In the genomic region with DNA sequence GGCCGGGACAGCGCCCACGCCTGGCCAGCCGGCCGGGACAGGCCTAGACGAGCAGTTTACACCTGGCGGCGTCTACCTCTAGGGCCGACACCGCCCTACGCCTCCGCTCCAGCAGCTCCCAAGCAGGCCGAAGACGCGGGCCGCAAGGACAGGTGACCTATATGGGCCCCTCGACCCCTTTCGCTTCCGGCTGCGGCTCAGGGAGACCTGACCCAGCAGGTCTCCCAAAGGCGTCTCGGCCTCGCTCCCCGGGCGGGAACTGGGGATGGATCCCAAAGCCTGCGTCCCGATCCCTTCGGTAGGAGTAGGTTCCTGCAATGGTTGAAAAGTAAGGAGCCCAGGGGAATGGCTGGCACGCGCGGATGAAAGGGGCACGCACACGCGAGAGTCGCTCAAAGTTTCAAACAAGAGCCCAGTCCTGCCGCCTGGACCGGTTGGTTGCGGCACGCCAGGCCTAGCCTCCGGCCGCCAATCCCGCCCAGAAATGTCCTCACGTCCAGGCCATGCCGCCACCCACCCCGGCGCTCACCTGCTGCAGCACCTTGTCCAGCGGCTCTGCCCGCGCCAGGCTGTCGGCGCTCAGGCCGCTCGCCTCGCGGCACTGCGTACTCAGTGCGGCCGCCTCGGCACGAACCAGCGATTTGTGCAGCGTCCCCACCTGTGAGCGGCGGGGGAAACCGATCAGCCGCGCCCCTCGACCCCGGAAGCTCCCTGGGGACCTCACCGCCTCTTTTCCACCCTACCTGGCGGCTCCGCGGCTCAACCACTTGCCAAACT, we compare ENCODE assay signal across 2 cellular contexts.
TF ChIP-seq lines count a peak whose summit lies in the region.

No MANE protein-coding gene starts in this region.

TF ChIP-seq in K562, 482 proteins besides CTCF, POLR2A, EP300 and RAD21:
- TF ChIP-seq RFX1 (IDR thresholded peaks at IDR 0.05): no peak
- TF ChIP-seq RBM25 (IDR thresholded peaks at IDR 0.05; ENCODE audit: low read depth, low read length, severe bottlenecking): no peak
- TF ChIP-seq ZC3H8 (IDR thresholded peaks at IDR 0.05): no peak
- peak; percentile 58 for TF ChIP-seq POLR2G (IDR thresholded peaks at IDR 0.05; ENCODE audit: low read depth, low read length)
- peak; percentile 25 for TF ChIP-seq PCBP1 (IDR thresholded peaks at IDR 0.05; ENCODE audit: low read depth, low read length, poor library complexity, severe bottlenecking)
- TF ChIP-seq NR4A1 (CRISPR knock-in tag; IDR thresholded peaks at IDR 0.05): no peak
- TF ChIP-seq NR4A1 (tag; IDR thresholded peaks at IDR 0.05): no peak
- no peak for TF ChIP-seq NR2C1 (IDR thresholded peaks at IDR 0.05)
- TF ChIP-seq NR2C1 (tag; IDR thresholded peaks at IDR 0.05): no peak
- TF ChIP-seq, protein P1, sequence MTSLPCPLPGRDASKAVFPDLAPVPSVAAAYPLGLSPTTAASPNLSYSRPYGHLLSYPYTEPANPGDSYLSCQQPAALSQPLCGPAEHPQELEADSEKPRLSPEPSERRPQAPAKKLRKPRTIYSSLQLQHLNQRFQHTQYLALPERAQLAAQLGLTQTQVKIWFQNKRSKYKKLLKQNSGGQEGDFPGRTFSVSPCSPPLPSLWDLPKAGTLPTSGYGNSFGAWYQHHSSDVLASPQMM (CRISPR knock-in tag; IDR thresholded peaks at IDR 0.05): no peak
- TF ChIP-seq RBM22 (IDR thresholded peaks at IDR 0.05; ENCODE audit: low read depth, low read length, poor library complexity, severe bottlenecking): peak; percentile 71
- TF ChIP-seq KDM5B (IDR thresholded peaks at IDR 0.05; ENCODE audit: insufficient replicate concordance, low read depth, low read length): no peak
- TF ChIP-seq CREB3 (tag; conservative IDR thresholded peaks at IDR 0.05; ENCODE audit: low read depth): no peak
- peak; percentile 91 for TF ChIP-seq ZBTB33 (CRISPR knock-in tag; IDR thresholded peaks at IDR 0.05)

TF ChIP-seq in liver, 16 proteins besides CTCF, POLR2A, EP300 and RAD21:
- no peak for TF ChIP-seq FOXA2 (IDR thresholded peaks at IDR 0.05)
- TF ChIP-seq GABPA (IDR thresholded peaks at IDR 0.05 in 1 of 2, conservative IDR thresholded peaks at IDR 0.05 in 1 of 2): no peak
- no peak for TF ChIP-seq YY1 (IDR thresholded peaks at IDR 0.05)
- no peak for TF ChIP-seq HNF4G (IDR thresholded peaks at IDR 0.05)
- TF ChIP-seq, protein P2, sequence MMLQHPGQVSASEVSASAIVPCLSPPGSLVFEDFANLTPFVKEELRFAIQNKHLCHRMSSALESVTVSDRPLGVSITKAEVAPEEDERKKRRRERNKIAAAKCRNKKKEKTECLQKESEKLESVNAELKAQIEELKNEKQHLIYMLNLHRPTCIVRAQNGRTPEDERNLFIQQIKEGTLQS (IDR thresholded peaks at IDR 0.05): no peak
- no peak for TF ChIP-seq FOXA1 (IDR thresholded peaks at IDR 0.05)
- no peak for TF ChIP-seq EGR1 (IDR thresholded peaks at IDR 0.05; ENCODE audit: low read depth in 2 of 2)
- TF ChIP-seq SP1 (IDR thresholded peaks at IDR 0.05): no peak
- TF ChIP-seq RXRA (IDR thresholded peaks at IDR 0.05): no peak
- TF ChIP-seq, protein P3, sequence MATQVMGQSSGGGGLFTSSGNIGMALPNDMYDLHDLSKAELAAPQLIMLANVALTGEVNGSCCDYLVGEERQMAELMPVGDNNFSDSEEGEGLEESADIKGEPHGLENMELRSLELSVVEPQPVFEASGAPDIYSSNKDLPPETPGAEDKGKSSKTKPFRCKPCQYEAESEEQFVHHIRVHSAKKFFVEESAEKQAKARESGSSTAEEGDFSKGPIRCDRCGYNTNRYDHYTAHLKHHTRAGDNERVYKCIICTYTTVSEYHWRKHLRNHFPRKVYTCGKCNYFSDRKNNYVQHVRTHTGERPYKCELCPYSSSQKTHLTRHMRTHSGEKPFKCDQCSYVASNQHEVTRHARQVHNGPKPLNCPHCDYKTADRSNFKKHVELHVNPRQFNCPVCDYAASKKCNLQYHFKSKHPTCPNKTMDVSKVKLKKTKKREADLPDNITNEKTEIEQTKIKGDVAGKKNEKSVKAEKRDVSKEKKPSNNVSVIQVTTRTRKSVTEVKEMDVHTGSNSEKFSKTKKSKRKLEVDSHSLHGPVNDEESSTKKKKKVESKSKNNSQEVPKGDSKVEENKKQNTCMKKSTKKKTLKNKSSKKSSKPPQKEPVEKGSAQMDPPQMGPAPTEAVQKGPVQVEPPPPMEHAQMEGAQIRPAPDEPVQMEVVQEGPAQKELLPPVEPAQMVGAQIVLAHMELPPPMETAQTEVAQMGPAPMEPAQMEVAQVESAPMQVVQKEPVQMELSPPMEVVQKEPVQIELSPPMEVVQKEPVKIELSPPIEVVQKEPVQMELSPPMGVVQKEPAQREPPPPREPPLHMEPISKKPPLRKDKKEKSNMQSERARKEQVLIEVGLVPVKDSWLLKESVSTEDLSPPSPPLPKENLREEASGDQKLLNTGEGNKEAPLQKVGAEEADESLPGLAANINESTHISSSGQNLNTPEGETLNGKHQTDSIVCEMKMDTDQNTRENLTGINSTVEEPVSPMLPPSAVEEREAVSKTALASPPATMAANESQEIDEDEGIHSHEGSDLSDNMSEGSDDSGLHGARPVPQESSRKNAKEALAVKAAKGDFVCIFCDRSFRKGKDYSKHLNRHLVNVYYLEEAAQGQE (IDR thresholded peaks at IDR 0.05): no peak
- no peak for TF ChIP-seq ZBTB33 (IDR thresholded peaks at IDR 0.05)
- no peak for TF ChIP-seq MAX (IDR thresholded peaks at IDR 0.05)
- no peak for TF ChIP-seq JUND (IDR thresholded peaks at IDR 0.05)
- no peak for TF ChIP-seq NR2F2 (IDR thresholded peaks at IDR 0.05)
- no peak for TF ChIP-seq TAF1 (conservative IDR thresholded peaks at IDR 0.05)
